ENCODE assay signal across 1 cellular context in genomic region chr2:129233751-129234406, GRCh38.
TF ChIP-seq lines count a peak whose summit lies in the region.

No MANE protein-coding gene starts in this region.

TF ChIP-seq in HepG2, 621 proteins besides CTCF, POLR2A, EP300 and RAD21 (continued from another document):
- TF ChIP-seq ATF7 (IDR thresholded peaks at IDR 0.05) (no peak), ATF7 (CRISPR knock-in tag; IDR thresholded peaks at IDR 0.05) (no peak), MTA1 (CRISPR knock-in tag; IDR thresholded peaks at IDR 0.05; ENCODE audit: borderline replicate concordance) (no peak), MBNL3 (CRISPR knock-in tag; conservative IDR thresholded peaks at IDR 0.05) (no peak), HOXA9 (CRISPR knock-in tag; IDR thresholded peaks at IDR 0.05; ENCODE audit: borderline replicate concordance) (no peak), ZNF235 (CRISPR knock-in tag; IDR thresholded peaks at IDR 0.05; ENCODE audit: borderline replicate concordance) (no peak), TCF7L2 (IDR thresholded peaks at IDR 0.05; ENCODE audit: low read depth, low read length) (no peak), MIER2 (CRISPR knock-in tag; IDR thresholded peaks at IDR 0.05) (no peak), ZNF101 (CRISPR knock-in tag; IDR thresholded peaks at IDR 0.05; ENCODE audit: borderline replicate concordance, low read depth) (no peak), STAT5B (CRISPR knock-in tag; IDR thresholded peaks at IDR 0.05) (no peak), ZNF598 (CRISPR knock-in tag; IDR thresholded peaks at IDR 0.05; ENCODE audit: borderline replicate concordance) (no peak), CHD2 (IDR thresholded peaks at IDR 0.05; ENCODE audit: low read depth, low read length) (no peak)
- TF ChIP-seq, protein P1, sequence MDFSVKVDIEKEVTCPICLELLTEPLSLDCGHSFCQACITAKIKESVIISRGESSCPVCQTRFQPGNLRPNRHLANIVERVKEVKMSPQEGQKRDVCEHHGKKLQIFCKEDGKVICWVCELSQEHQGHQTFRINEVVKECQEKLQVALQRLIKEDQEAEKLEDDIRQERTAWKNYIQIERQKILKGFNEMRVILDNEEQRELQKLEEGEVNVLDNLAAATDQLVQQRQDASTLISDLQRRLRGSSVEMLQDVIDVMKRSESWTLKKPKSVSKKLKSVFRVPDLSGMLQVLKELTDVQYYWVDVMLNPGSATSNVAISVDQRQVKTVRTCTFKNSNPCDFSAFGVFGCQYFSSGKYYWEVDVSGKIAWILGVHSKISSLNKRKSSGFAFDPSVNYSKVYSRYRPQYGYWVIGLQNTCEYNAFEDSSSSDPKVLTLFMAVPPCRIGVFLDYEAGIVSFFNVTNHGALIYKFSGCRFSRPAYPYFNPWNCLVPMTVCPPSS (IDR thresholded peaks at IDR 0.05), result no peak
- TF ChIP-seq, protein P2, sequence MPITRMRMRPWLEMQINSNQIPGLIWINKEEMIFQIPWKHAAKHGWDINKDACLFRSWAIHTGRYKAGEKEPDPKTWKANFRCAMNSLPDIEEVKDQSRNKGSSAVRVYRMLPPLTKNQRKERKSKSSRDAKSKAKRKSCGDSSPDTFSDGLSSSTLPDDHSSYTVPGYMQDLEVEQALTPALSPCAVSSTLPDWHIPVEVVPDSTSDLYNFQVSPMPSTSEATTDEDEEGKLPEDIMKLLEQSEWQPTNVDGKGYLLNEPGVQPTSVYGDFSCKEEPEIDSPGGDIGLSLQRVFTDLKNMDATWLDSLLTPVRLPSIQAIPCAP (CRISPR knock-in tag; IDR thresholded peaks at IDR 0.05; ENCODE audit: low read depth), result no peak
